17 cellular contexts compared by ENCODE assay signal in the genomic region with DNA sequence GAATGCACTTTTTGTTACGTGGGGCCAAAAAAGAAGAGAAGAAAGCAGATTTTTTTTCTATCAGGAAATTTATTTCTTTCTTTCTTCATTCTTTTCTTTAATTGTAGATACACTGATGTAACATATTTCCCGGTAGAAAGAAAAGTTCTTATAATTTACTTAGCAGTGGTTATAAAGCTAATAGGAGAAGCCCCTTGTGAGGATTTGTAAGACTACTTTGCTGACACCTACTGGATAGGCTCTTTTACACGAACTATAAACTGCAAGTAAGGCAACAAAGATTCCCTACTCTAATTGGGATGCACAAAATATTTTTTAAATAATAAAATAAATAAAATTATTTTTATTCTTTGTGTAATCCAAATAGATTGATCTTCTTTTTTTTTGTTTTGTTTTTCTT.
DNase-seq lines count a peak whose midpoint lies in the region; ATAC-seq, FAIRE-seq and TF ChIP-seq lines count a peak whose summit lies in the region.
"Had no signal": no experiment of that assay in that cellular context is flagged by ENCODE, and none has a peak within 500 bp of the region (broad histone marks: within the 10 kb centered on the region; RNA-seq: fewer than 3 reads in every experiment).

No MANE protein-coding gene starts in this region.

- no peak for TF ChIP-seq POLR2A in HepG2 (IDR thresholded peaks at IDR 0.05; ENCODE audit: insufficient read depth in 1 of 2, low read depth in 2 of 2, low read length in 2 of 2)

- no peaks in the 10 kb centered on the region for H3K4me1 Mint-ChIP-seq in nephron progenitor cell
- H3K4me1 Mint-ChIP-seq: CD14-positive monocyte; stimulated activated memory B cell treated with anti-CD40 and anti-IgM and Interleukin-4, amounts not matched to agents 10 μg/mL and 1 μg/mL and 100 μg/mL, for 72 hours had no signal

- peaks cover 9% of the 10 kb centered on the region for H3K27me3 Mint-ChIP-seq in nephron progenitor cell (ENCODE audit: low read depth, poor library complexity)
- H3K27me3 Mint-ChIP-seq: stimulated activated memory B cell treated with anti-CD40 and anti-IgM and Interleukin-4, amounts not matched to agents 10 μg/mL and 1 μg/mL and 100 μg/mL, for 72 hours had no signal

- BruUV-seq in HepG2 (replicated peaks; lab: Mats Ljungman, UMichigan), result no TSS peak

- no peak for TF ChIP-seq CTCF in liver (IDR thresholded peaks at IDR 0.05; ENCODE audit: low read depth, low read length, missing input control)
- TF ChIP-seq CTCF in HepG2 (CRISPR knock-in tag; IDR thresholded peaks at IDR 0.05), result no peak
- peak; percentile 21 for TF ChIP-seq CTCF in fibroblast of the aortic adventitia (IDR thresholded peaks at IDR 0.05; ENCODE audit: insufficient read depth, low read length)
- no peak for TF ChIP-seq CTCF in nephron progenitor cell (IDR thresholded peaks at IDR 0.05)

- H2AFZ ChIP-seq in HepG2 (ENCODE audit: low read length), result no peak overlapping the region

- H4K20me1 ChIP-seq in HepG2 (ENCODE audit: insufficient read depth, low read length), result no peaks in the 10 kb centered on the region

- no peaks in the 10 kb centered on the region for H3K79me2 ChIP-seq in HepG2 (ENCODE audit: insufficient read depth, low read length)

- H3K4me1 ChIP-seq in liver (ENCODE audit: control insufficient read depth in 4 of 4, insufficient read depth in 4 of 4, low read length in 3 of 4) (no peaks in the 10 kb centered on the region), HepG2 (ENCODE audit: insufficient read depth, low read length) (no peaks in the 10 kb centered on the region), HAP-1 (no peaks in the 10 kb centered on the region)
- H3K4me1 ChIP-seq: heart left ventricle had no signal

- intact Hi-C loops in HepG2 (cut with micrococcal nuclease; ENCODE audit: unreplicated experiment), result no loop called here

- no peaks in the 10 kb centered on the region for H3K9me3 Mint-ChIP-seq in nephron progenitor cell

- in situ Hi-C loops in HepG2 (cut with HindIII; ENCODE audit: extremely low pct_ligation_motif_present, low pct_unique_long_range_greater_than_20kb), result no loop called here
- in situ Hi-C loops in SK-MEL-5 (cut with HindIII; ENCODE audit: low pct_unique_long_range_greater_than_20kb, low sequenced_read_pairs), result no loop called here
- in situ Hi-C loops in HAP-1 (cut with MboI; ENCODE audit: low sequenced_read_pairs), result no loop called here

- no peak for TF ChIP-seq EP300 in HepG2 (IDR thresholded peaks at IDR 0.05; ENCODE audit: low read depth in 2 of 2, low read length in 2 of 2)
- no peak for TF ChIP-seq EP300 in HepG2 (CRISPR knock-in tag; IDR thresholded peaks at IDR 0.05; ENCODE audit: borderline replicate concordance)

- H3K4me3 ChIP-seq in liver (ENCODE audit: low read depth in 1 of 3, low read length in 3 of 3), result no peak overlapping the region
- no peak overlapping the region for H3K4me3 ChIP-seq in HepG2 (replicated peaks in 1 of 3; ENCODE audit: insufficient read depth in 1 of 3, low read depth in 2 of 3, low read length in 3 of 3)
- no peak overlapping the region for H3K4me3 ChIP-seq in fibroblast of the aortic adventitia (ENCODE audit: low read depth, low read length)
- H3K4me3 ChIP-seq in HAP-1, result no peak overlapping the region
- H3K4me3 ChIP-seq: heart left ventricle had no signal

- POLR2A ChIA-PET in HepG2 (lab: Yijun Ruan, JAX), result no interaction called here

- no peak overlapping the region for H3K4me3 Mint-ChIP-seq in nephron progenitor cell
- H3K4me3 Mint-ChIP-seq: CD14-positive monocyte; stimulated activated memory B cell treated with anti-CD40 and anti-IgM and Interleukin-4, amounts not matched to agents 10 μg/mL and 1 μg/mL and 100 μg/mL, for 72 hours; T-helper 1 cell treated with Interleukin-12 subunit alpha and Interleukin-12 subunit beta and Interleukin-4 antibody, amounts not matched to agents 30 μg/mL and 1 μg/mL, for 36 hours had no signal

- peak; percentile 60 to 61 for TF ChIP-seq RAD21 in liver (IDR thresholded peaks at IDR 0.05)
- no peak for TF ChIP-seq RAD21 in HepG2 (CRISPR knock-in tag; IDR thresholded peaks at IDR 0.05)

- no peak overlapping the region for H3K9ac ChIP-seq in liver (ENCODE audit: low read depth in 1 of 2, low read length in 2 of 2)
- H3K9ac ChIP-seq in HepG2 (ENCODE audit: insufficient read depth, low read depth, low read length), result no peak overlapping the region

- WGBS in liver, result 54% methylated on average over 3 of the region's 3 CpGs
- 7% methylated on average over 3 of the region's 3 CpGs for WGBS in HepG2 (ENCODE audit: low lambda C conversion rate)

- no peaks in the 10 kb centered on the region for H3K36me3 ChIP-seq in liver (ENCODE audit: control insufficient read depth in 4 of 4, insufficient read depth in 3 of 4, low read depth in 1 of 4, low read length in 3 of 4)
- H3K36me3 ChIP-seq in HepG2 (replicated peaks in 1 of 2; ENCODE audit: control insufficient read depth in 1 of 2, insufficient read depth in 2 of 2, low read length in 2 of 2), result no peaks in the 10 kb centered on the region
- H3K36me3 ChIP-seq in HAP-1 (replicated peaks), result no peaks in the 10 kb centered on the region
- H3K36me3 ChIP-seq: heart left ventricle had no signal

- H3K9me3 ChIP-seq in liver (ENCODE audit: control insufficient read depth in 4 of 4, low read length in 3 of 4) (no peaks in the 10 kb centered on the region), HepG2 (ENCODE audit: low read length) (peaks cover 21% of the 10 kb centered on the region), HAP-1 (no peaks in the 10 kb centered on the region)
- H3K9me3 ChIP-seq: heart left ventricle had no signal

- no peaks in the 10 kb centered on the region for H3K27me3 ChIP-seq in liver (ENCODE audit: control insufficient read depth in 4 of 4, insufficient read depth in 4 of 4, low read length in 3 of 4)
- no peaks in the 10 kb centered on the region for H3K27me3 ChIP-seq in HepG2 (ENCODE audit: control insufficient read depth in 1 of 2, insufficient read depth in 2 of 2, low read length in 2 of 2)
- H3K27me3 ChIP-seq in HAP-1 (ENCODE audit: low read depth), result no peaks in the 10 kb centered on the region
- H3K27me3 ChIP-seq: heart left ventricle had no signal

- H3K27ac ChIP-seq in liver (ENCODE audit: low read depth in 1 of 2, low read length in 2 of 2), result no peak overlapping the region
- H3K27ac ChIP-seq in HepG2 (ENCODE audit: extremely low read length, insufficient read depth, low read length), result no peak overlapping the region
- H3K27ac ChIP-seq: heart left ventricle had no signal

- FAIRE-seq in HepG2 (lab: Jason Lieb, UNC), result no peak
- FAIRE-seq: GM19239 had no signal

- H3K36me3 Mint-ChIP-seq in nephron progenitor cell (ENCODE audit: low read depth), result no peaks in the 10 kb centered on the region
- H3K36me3 Mint-ChIP-seq: CD14-positive monocyte; stimulated activated memory B cell treated with anti-CD40 and anti-IgM and Interleukin-4, amounts not matched to agents 10 μg/mL and 1 μg/mL and 100 μg/mL, for 72 hours had no signal

- no peak overlapping the region for H3K4me2 ChIP-seq in HepG2 (ENCODE audit: low read depth, low read length)

- CTCF ChIA-PET in HepG2 (lab: Yijun Ruan, JAX; ENCODE audit: low intra/inter-chr PET ratio, low total read pairs), result no interaction called here

- DNase-seq in HepG2 (ENCODE audit: low spot score) (no peak), SK-MEL-5 (ENCODE audit: low read depth, low spot score) (peak; percentile 36), fibroblast of the aortic adventitia (ENCODE audit: low read depth) (peak; percentile 46), HAP-1 (ENCODE audit: low spot score in 2 of 2) (no peak), nephron progenitor cell (no peak)
- no peak for DNase-seq in stimulated activated naive CD8-positive, alpha-beta T cell treated with anti-CD3 and anti-CD28 coated beads, Interleukin-15, Interleukin-2, amounts not matched to agents 100 U/mL and 50 U/mL, for 24 hours
- DNase-seq: activated CD8-positive, alpha-beta memory T cell treated with anti-CD3 and anti-CD28 coated beads, Interleukin-2, amount 50 U/mL, for 4 hours; cerebellar nuclear complex; heart left ventricle; NCI-H2171 treated with DMSO at 0.1 percent for 48 hours; stimulated activated CD4-positive, alpha-beta T cell treated with anti-CD3 and anti-CD28 coated beads, Interleukin-15, amount 100 ng/mL, for 24 hours had no signal

- ATAC-seq in HepG2, result no peak
- ATAC-seq in stimulated activated naive CD8-positive, alpha-beta T cell treated with anti-CD3 and anti-CD28 coated beads, Interleukin-15, Interleukin-2, amounts not matched to agents 100 U/mL and 50 U/mL, for 24 hours, result no peak
- no peak for ATAC-seq in activated CD4-positive, CD25-positive, alpha-beta regulatory T cell treated with anti-CD3 and anti-CD28 coated beads, Interleukin-2, amount 50 U/mL, for 24 hours
- ATAC-seq: heart left ventricle; stimulated activated memory B cell treated with anti-CD40 and anti-IgM and Interleukin-4, amounts not matched to agents 10 μg/mL and 1 μg/mL and 100 μg/mL, for 72 hours had no signal

- H3K27ac Mint-ChIP-seq in nephron progenitor cell, result no peak overlapping the region
- H3K27ac Mint-ChIP-seq: CD14-positive monocyte; stimulated activated memory B cell treated with anti-CD40 and anti-IgM and Interleukin-4, amounts not matched to agents 10 μg/mL and 1 μg/mL and 100 μg/mL, for 72 hours; T-helper 1 cell treated with Interleukin-12 subunit alpha and Interleukin-12 subunit beta and Interleukin-4 antibody, amounts not matched to agents 30 μg/mL and 1 μg/mL, for 36 hours had no signal

TF ChIP-seq in liver, 16 proteins besides CTCF, POLR2A, EP300 and RAD21 (continues in another document):
- TF ChIP-seq GABPA (IDR thresholded peaks at IDR 0.05 in 1 of 2, conservative IDR thresholded peaks at IDR 0.05 in 1 of 2) (no peak), TAF1 (conservative IDR thresholded peaks at IDR 0.05) (no peak), HNF4A (conservative IDR thresholded peaks at IDR 0.05) (no peak), FOXA2 (IDR thresholded peaks at IDR 0.05) (no peak)
- TF ChIP-seq, protein P1, sequence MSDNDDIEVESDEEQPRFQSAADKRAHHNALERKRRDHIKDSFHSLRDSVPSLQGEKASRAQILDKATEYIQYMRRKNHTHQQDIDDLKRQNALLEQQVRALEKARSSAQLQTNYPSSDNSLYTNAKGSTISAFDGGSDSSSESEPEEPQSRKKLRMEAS (IDR thresholded peaks at IDR 0.05), result no peak

TF ChIP-seq in HepG2, 621 proteins besides CTCF, POLR2A, EP300 and RAD21 (continues in another document):
- TF ChIP-seq ZNF383 (CRISPR knock-in tag; IDR thresholded peaks at IDR 0.05; ENCODE audit: borderline replicate concordance), result no peak

Comparison
In these comparisons a context has a peak if more than half of its experiments do, and no peak if none do; other contexts are left out.
1. DNase-seq: peak in SK-MEL-5 (single experiment) and fibroblast of the aortic adventitia (single experiment); none in HepG2 (single experiment), stimulated activated naive CD8-positive, alpha-beta T cell treated with anti-CD3 and anti-CD28 coated beads, Interleukin-15, Interleukin-2, amounts not matched to agents 100 U/mL and 50 U/mL, for 24 hours (single experiment), HAP-1 (0 of 2) and nephron progenitor cell (single experiment).